In genomic region chr17:17944743-17945142, GRCh38 we compare ENCODE assay signal across 31 cellular contexts. TPM values are rescaled to one million over a fixed set of nuclear protein-coding genes. Genes with fewer than 3 reads are reported as not detected.
DNase-seq lines count a peak whose midpoint lies in the region; ATAC-seq and TF ChIP-seq lines count a peak whose summit lies in the region.
"Had no signal": no experiment of that assay in that cellular context is flagged by ENCODE, and none has a peak within 500 bp of the region (broad histone marks: within the 10 kb centered on the region; RNA-seq: fewer than 3 reads in every experiment).

No MANE protein-coding gene starts in this region.

- H3K9ac ChIP-seq in muscle layer of colon (ENCODE audit: low read length) = no peak overlapping the region

- H3K36me3 Mint-ChIP-seq in activated T-cell treated with anti-CD3 and anti-CD28 coated beads, Interleukin-2, amount 50 U/mL, for 72 hours (ENCODE audit: insufficient read depth in 2 of 2) = no peaks in the 10 kb centered on the region
- H3K36me3 Mint-ChIP-seq: WTC11 had no signal

- DNase-seq in NCI-H2227 treated with DMSO at 0.1 percent for 48 hours (lab: John Stamatoyannopoulos, UW) (peak; percentile 13), NCI-H2227 (lab: John Stamatoyannopoulos, UW; ENCODE audit: unreplicated experiment) (no peak), adrenal gland (no peak)
- DNase-seq in activated T-cell treated with anti-CD3 and anti-CD28 coated beads, Interleukin-2, amount 50 U/mL, for 72 hours = no peak
- DNase-seq: activated CD4-positive, alpha-beta T cell treated with anti-CD3 and anti-CD28 coated beads, Interleukin-2, amount 50 U/mL, for 1 hour; activated naive CD4-positive, alpha-beta T cell treated with anti-CD3 and anti-CD28 coated beads, Interleukin-2, amount 10 ng/mL, durations not matched to agents 7 days and 5 days; amniotic stem cell; DND-41; effector memory CD4-positive, alpha-beta T cell; heart left ventricle; kidney glomerular epithelial cell; mammary epithelial cell; NCI-H1105; NCI-H2029 treated with DMSO at 0.1 percent for 48 hours; NCI-H510A treated with DMSO at 0.1 percent for 48 hours; PC-9; Right ventricle myocardium superior; stimulated activated CD4-positive, alpha-beta T cell treated with anti-CD3 and anti-CD28 coated beads, Interleukin-1b, Interleukin-23, amount 100 ng/mL, for 48 hours; stimulated activated CD8-positive, alpha-beta memory T cell treated with anti-CD3 and anti-CD28 coated beads, Interleukin-4, amount 100 ng/mL, for 48 hours; stimulated activated naive CD8-positive, alpha-beta T cell treated with anti-CD3 and anti-CD28 coated beads, Interleukin-15, amount 100 ng/mL, for 72 hours; T1000 had no signal

- no peak for ATAC-seq in GM21390 (IDR thresholded peaks at IDR 0.05; ENCODE audit: unreplicated experiment)
- ATAC-seq in activated CD4-positive, CD25-positive, alpha-beta regulatory T cell treated with anti-CD3 and anti-CD28 coated beads, Interleukin-2, amount 50 U/mL, for 24 hours = no peak
- ATAC-seq in activated T-cell treated with anti-CD3 and anti-CD28 coated beads, Interleukin-2, amount 50 U/mL, for 72 hours (replicated peaks in 1 of 2) = no peak
- ATAC-seq: K562; stimulated activated naive CD8-positive, alpha-beta T cell treated with anti-CD3 and anti-CD28 coated beads, Interleukin-15, amount 100 ng/mL, for 72 hours had no signal

- intact Hi-C loops in adrenal gland (cut with DNase I) = no loop called here

- no peaks in the 10 kb centered on the region for H3K27me3 Mint-ChIP-seq in activated T-cell treated with anti-CD3 and anti-CD28 coated beads, Interleukin-2, amount 50 U/mL, for 72 hours (ENCODE audit: low read depth)
- H3K27me3 Mint-ChIP-seq: activated naive CD4-positive, alpha-beta T cell treated with anti-CD3 and anti-CD28 coated beads, Interleukin-2, amount 10 ng/mL, durations not matched to agents 7 days and 5 days; stimulated activated naive CD8-positive, alpha-beta T cell treated with anti-CD3 and anti-CD28 coated beads, Interleukin-15, amount 100 ng/mL, for 72 hours had no signal

- H3K27ac ChIP-seq in adrenal gland = peak overlapping the region in 3 of 5 donors; percentile 76 to 87 (median 80)
- H3K27ac ChIP-seq in muscle layer of colon (ENCODE audit: low read depth, low read length) = peak overlapping the region; percentile 60
- H3K27ac ChIP-seq in temporal lobe (ENCODE audit: low read depth, low read length) = peak overlapping the region; percentile 25
- H3K27ac ChIP-seq: breast epithelium, PC-9 had no signal

- WGBS in adrenal gland, 4 donors = 77 to 80% (median 79%) methylated on average over 11 of the region's 11 CpGs

- no peak overlapping the region for H3K4me3 Mint-ChIP-seq in activated T-cell treated with anti-CD3 and anti-CD28 coated beads, Interleukin-2, amount 50 U/mL, for 72 hours
- H3K4me3 Mint-ChIP-seq: activated naive CD4-positive, alpha-beta T cell treated with anti-CD3 and anti-CD28 coated beads, Interleukin-2, amount 10 ng/mL, durations not matched to agents 7 days and 5 days; stimulated activated naive CD8-positive, alpha-beta T cell treated with anti-CD3 and anti-CD28 coated beads, Interleukin-15, amount 100 ng/mL, for 72 hours; WTC11 had no signal

- peaks cover 40 to 60% of the 10 kb centered on the region in 2 donors for H3K4me1 ChIP-seq in adrenal gland (replicated peaks in 1 of 2)
- peaks cover 43% of the 10 kb centered on the region for H3K4me1 ChIP-seq in muscle layer of colon (ENCODE audit: insufficient read depth, low read length)

- H3K9me3 ChIP-seq in adrenal gland (replicated peaks in 1 of 3) (no peaks in the 10 kb centered on the region), muscle layer of colon (ENCODE audit: low read length) (no peaks in the 10 kb centered on the region)
- H3K9me3 ChIP-seq: breast epithelium, heart left ventricle, tibial nerve had no signal

- H3K4me1 Mint-ChIP-seq in activated T-cell treated with anti-CD3 and anti-CD28 coated beads, Interleukin-2, amount 50 U/mL, for 72 hours (ENCODE audit: low read depth) = peaks cover 34% of the 10 kb centered on the region

- no peak overlapping the region for H3K27ac Mint-ChIP-seq in activated T-cell treated with anti-CD3 and anti-CD28 coated beads, Interleukin-2, amount 50 U/mL, for 72 hours
- H3K27ac Mint-ChIP-seq: activated naive CD4-positive, alpha-beta T cell treated with anti-CD3 and anti-CD28 coated beads, Interleukin-2, amount 10 ng/mL, durations not matched to agents 7 days and 5 days; stimulated activated naive CD8-positive, alpha-beta T cell treated with anti-CD3 and anti-CD28 coated beads, Interleukin-15, amount 100 ng/mL, for 72 hours; WTC11 had no signal

- H3K36me3 ChIP-seq in adrenal gland (replicated peaks in 1 of 2) (no peaks in the 10 kb centered on the region), muscle layer of colon (ENCODE audit: insufficient read depth, low read length) (no peaks in the 10 kb centered on the region)
- H3K36me3 ChIP-seq: breast epithelium, heart left ventricle, tibial nerve had no signal

- no peak overlapping the region for H3K4me3 ChIP-seq in adrenal gland
- no peak overlapping the region for H3K4me3 ChIP-seq in muscle layer of colon (ENCODE audit: low read depth in 1 of 2, low read length in 2 of 2)
- H3K4me3 ChIP-seq: breast epithelium, coronary artery, heart left ventricle, K562, PC-9, smooth muscle cell, tibial nerve had no signal

- no peak for TF ChIP-seq CTCF in adrenal gland (IDR thresholded peaks at IDR 0.05)

- H3K27me3 ChIP-seq in adrenal gland = no peaks in the 10 kb centered on the region
- H3K27me3 ChIP-seq in muscle layer of colon (ENCODE audit: control insufficient read depth in 1 of 2, insufficient read depth in 2 of 2, low read length in 2 of 2) = no peaks in the 10 kb centered on the region
- H3K27me3 ChIP-seq: breast epithelium, heart left ventricle, tibial nerve had no signal

- H3K9me3 Mint-ChIP-seq in activated T-cell treated with anti-CD3 and anti-CD28 coated beads, Interleukin-2, amount 50 U/mL, for 72 hours = no peaks in the 10 kb centered on the region
- H3K9me3 Mint-ChIP-seq: activated naive CD4-positive, alpha-beta T cell treated with anti-CD3 and anti-CD28 coated beads, Interleukin-2, amount 10 ng/mL, durations not matched to agents 7 days and 5 days; stimulated activated naive CD8-positive, alpha-beta T cell treated with anti-CD3 and anti-CD28 coated beads, Interleukin-15, amount 100 ng/mL, for 72 hours; WTC11 had no signal

- no peak for TF ChIP-seq POLR2A in adrenal gland (IDR thresholded peaks at IDR 0.05)

RNA-seq across cellular contexts. Expression of gene TOM1L2, which starts 27.5 kb away (rescaled TPM):
- total RNA-seq in adrenal gland (100 to 1,000 TPM in 1 of 8 donors, 10 to 100 TPM in 7; 51.1 to 437 (median 77.9) TPM), temporal lobe (20.2 TPM)
- 10 to 100 TPM; 41.6 to 64.8 (median 46.5) TPM for polyA plus RNA-seq in adrenal gland
- total RNA-seq in activated T-cell treated with anti-CD3 and anti-CD28 coated beads, Interleukin-2, amount 50 U/mL, for 72 hours = 10 to 100 TPM; 23.7 to 26.9 TPM

RNA-seq across cellular contexts. Expression of gene DRC3, which starts 27.9 kb away (rescaled TPM):
- total RNA-seq in adrenal gland (1 to 10 TPM in 7 of 8 donors, under 1 TPM in 1; 0.17 to 9.1 (median 3.4) TPM), temporal lobe (1.2 TPM)
- 10 to 100 TPM in 1 of 3 donors, 1 to 10 TPM in 2; 3.2 to 21.3 (median 7.9) TPM for polyA plus RNA-seq in adrenal gland
- total RNA-seq in activated T-cell treated with anti-CD3 and anti-CD28 coated beads, Interleukin-2, amount 50 U/mL, for 72 hours = under 1 TPM; 0.39 to 0.43 TPM

Comparison
In these comparisons a context has a peak if more than half of its experiments do, and no peak if none do; other contexts are left out.
1. H3K27ac ChIP-seq: peak in every context shown above with its lines; median percentile 80 in adrenal gland; 60 in muscle layer of colon; 25 in temporal lobe.